Comparison of ENCODE assay signal across 1 cellular context in the genomic region with DNA sequence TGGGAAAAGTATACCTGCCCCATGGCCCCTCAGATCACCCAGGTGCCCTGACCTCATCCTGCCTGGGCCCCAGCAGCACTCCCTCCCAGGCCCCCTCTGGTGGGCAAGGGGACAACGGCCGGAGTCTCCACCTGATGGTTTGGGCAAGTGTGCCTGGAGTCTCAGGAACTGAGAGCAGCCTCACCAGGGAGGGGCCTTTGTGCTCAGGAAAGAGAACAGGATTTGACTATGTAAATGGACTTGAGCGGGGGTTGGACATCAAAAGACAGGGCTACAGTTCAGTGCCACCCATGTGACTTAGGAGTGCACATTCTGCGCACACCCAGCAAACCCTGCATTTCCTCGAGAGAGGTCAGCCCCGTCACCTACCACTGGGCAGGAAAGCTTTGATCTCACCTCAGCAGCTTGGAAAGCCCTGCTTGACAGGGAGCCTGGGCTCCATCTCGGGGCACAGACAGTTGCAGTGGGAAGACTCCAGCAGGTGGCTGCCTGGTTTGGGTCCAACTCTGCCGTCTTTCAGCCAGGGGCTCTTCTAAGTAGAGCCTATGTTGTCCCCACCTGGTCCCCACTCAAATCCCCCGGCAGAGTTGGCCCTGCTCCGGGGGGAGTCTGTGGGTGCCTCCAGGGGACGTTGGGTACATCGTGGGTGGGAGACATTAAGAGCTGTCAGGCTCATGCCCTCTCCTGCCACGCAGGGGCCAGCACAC.
TF ChIP-seq lines count a peak whose summit lies in the region.

No MANE protein-coding gene starts in this region.

TF ChIP-seq in A549, 52 proteins besides CTCF, POLR2A, EP300 and RAD21 (continued from another document):
- TF ChIP-seq ZFP36 (IDR thresholded peaks at IDR 0.05; ENCODE audit: borderline replicate concordance, partially characterized antibody) (no peak), ZNF302 (CRISPR knock-in tag; IDR thresholded peaks at IDR 0.05) (no peak), MAFK (IDR thresholded peaks at IDR 0.05; ENCODE audit: partially characterized antibody) (no peak), EHF (CRISPR knock-in tag; IDR thresholded peaks at IDR 0.05) (no peak), MAZ (IDR thresholded peaks at IDR 0.05; ENCODE audit: borderline replicate concordance, low read depth, low read length) (no peak)
